Comparison of ENCODE assay signal across 12 cellular contexts in the genomic region with DNA sequence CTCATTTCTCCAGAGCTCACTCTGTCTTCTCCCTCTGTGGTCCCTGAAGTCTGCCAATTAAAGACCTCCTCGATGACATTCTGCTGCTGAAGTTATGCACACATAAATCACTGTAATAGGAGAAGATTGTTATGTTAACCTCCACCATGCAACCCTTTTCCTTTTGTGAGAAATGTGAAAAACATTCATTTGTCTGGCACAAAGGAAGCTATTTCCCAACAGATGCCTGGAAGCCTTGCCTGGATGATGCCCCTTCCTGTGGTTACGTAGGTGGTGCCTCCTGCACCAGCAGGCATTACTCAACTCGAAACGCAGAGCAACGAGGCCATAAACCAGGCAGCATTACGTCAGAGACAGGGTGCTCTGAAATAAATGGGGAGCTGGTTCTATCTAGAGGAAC.
DNase-seq lines count a peak whose midpoint lies in the region; ATAC-seq and TF ChIP-seq lines count a peak whose summit lies in the region.
"Had no signal": no experiment of that assay in that cellular context is flagged by ENCODE, and none has a peak within 500 bp of the region (broad histone marks: within the 10 kb centered on the region; RNA-seq: fewer than 3 reads in every experiment).

No MANE protein-coding gene starts in this region.

- H3K27ac ChIP-seq in GM23338 (ENCODE audit: low read depth) (no peak overlapping the region), smooth muscle cell (ENCODE audit: low read depth) (peak overlapping the region; percentile 78)

- H3K4me2 ChIP-seq in GM23338 (no peak overlapping the region), smooth muscle cell (peak overlapping the region; percentile 6)
- H3K4me2 ChIP-seq: SK-N-SH had no signal

- H3K79me2 ChIP-seq in GM23338 (replicated peaks; ENCODE audit: insufficient read depth), result no peaks in the 10 kb centered on the region
- no peaks in the 10 kb centered on the region for H3K79me2 ChIP-seq in smooth muscle cell (ENCODE audit: low read depth)

- peak overlapping the region; percentile 80; the same call in 1 of the 2 replicates for H2AFZ ChIP-seq in GM23338
- no peak overlapping the region for H2AFZ ChIP-seq in smooth muscle cell (ENCODE audit: low read depth)

- no peak overlapping the region for H3K4me3 Mint-ChIP-seq in GM23338
- H3K4me3 Mint-ChIP-seq: activated B cell treated with CpG ODN at 0.5 μM for 24 hours; activated naive CD8-positive, alpha-beta T cell treated with anti-CD3 and anti-CD28 coated beads, Interleukin-2, amount 10 ng/mL, durations not matched to agents 7 days and 5 days; stimulated activated naive B cell treated with anti-CD40 and anti-IgM and Interleukin-4, amounts not matched to agents 10 μg/mL and 1 μg/mL and 100 μg/mL, for 72 hours had no signal

- H3K27me3 Mint-ChIP-seq in GM23338 (ENCODE audit: insufficient read depth, low read depth, poor library complexity), result no peaks in the 10 kb centered on the region
- H3K27me3 Mint-ChIP-seq: activated B cell treated with CpG ODN at 0.5 μM for 24 hours; activated naive CD8-positive, alpha-beta T cell treated with anti-CD3 and anti-CD28 coated beads, Interleukin-2, amount 10 ng/mL, durations not matched to agents 7 days and 5 days; stimulated activated naive B cell treated with anti-CD40 and anti-IgM and Interleukin-4, amounts not matched to agents 10 μg/mL and 1 μg/mL and 100 μg/mL, for 72 hours had no signal

- H3K9me2 ChIP-seq in GM23338 (ENCODE audit: insufficient read depth), result 0 out of 2 replicates have a peak, but pooled peaks cover 3% of the 10 kb centered on the region
- H3K9me2 ChIP-seq: SK-N-SH had no signal

- H3K27ac Mint-ChIP-seq in GM23338, result peak overlapping the region; percentile 58; the same call in 1 of the 2 replicates
- H3K27ac Mint-ChIP-seq: activated B cell treated with CpG ODN at 0.5 μM for 24 hours; activated naive CD8-positive, alpha-beta T cell treated with anti-CD3 and anti-CD28 coated beads, Interleukin-2, amount 10 ng/mL, durations not matched to agents 7 days and 5 days; stimulated activated naive B cell treated with anti-CD40 and anti-IgM and Interleukin-4, amounts not matched to agents 10 μg/mL and 1 μg/mL and 100 μg/mL, for 72 hours had no signal

- no peaks in the 10 kb centered on the region for H3K36me3 Mint-ChIP-seq in GM23338 (ENCODE audit: low read depth)
- H3K36me3 Mint-ChIP-seq: activated naive CD8-positive, alpha-beta T cell treated with anti-CD3 and anti-CD28 coated beads, Interleukin-2, amount 10 ng/mL, durations not matched to agents 7 days and 5 days; stimulated activated naive B cell treated with anti-CD40 and anti-IgM and Interleukin-4, amounts not matched to agents 10 μg/mL and 1 μg/mL and 100 μg/mL, for 72 hours had no signal

- no peaks in the 10 kb centered on the region for H3K9me3 ChIP-seq in smooth muscle cell (replicated peaks; ENCODE audit: low read depth)
- H3K9me3 ChIP-seq: SK-N-SH had no signal

- DNase-seq in GM23338 (ENCODE audit: low spot score) (no peak), SW480 (ENCODE audit: low spot score) (peak; percentile 51), kidney epithelial cell (ENCODE audit: low read depth) (peak; percentile 81), smooth muscle cell (lab: John Stamatoyannopoulos, UW; ENCODE audit: unreplicated experiment) (no peak), Right ventricle myocardium inferior (ENCODE audit: missing footprints) (no peak), NCI-H748 treated with DMSO at 0.1 percent for 48 hours (lab: John Stamatoyannopoulos, UW) (no peak), NCI-H748 (lab: John Stamatoyannopoulos, UW; ENCODE audit: unreplicated experiment) (no peak), T1000 (lab: John Stamatoyannopoulos, UW) (no peak)
- DNase-seq: activated B cell treated with CpG ODN at 0.5 μM for 24 hours; activated naive CD8-positive, alpha-beta T cell treated with anti-CD3 and anti-CD28 coated beads, Interleukin-2, amount 10 ng/mL, durations not matched to agents 7 days and 5 days; SK-N-SH; stimulated activated naive B cell treated with anti-CD40 and anti-IgM and Interleukin-4, amounts not matched to agents 10 μg/mL and 1 μg/mL and 100 μg/mL, for 72 hours had no signal

- peaks cover 9% of the 10 kb centered on the region; the same call in 1 of the 3 replicates for H3K4me1 Mint-ChIP-seq in GM23338
- H3K4me1 Mint-ChIP-seq: activated B cell treated with CpG ODN at 0.5 μM for 24 hours; activated naive CD8-positive, alpha-beta T cell treated with anti-CD3 and anti-CD28 coated beads, Interleukin-2, amount 10 ng/mL, durations not matched to agents 7 days and 5 days; stimulated activated naive B cell treated with anti-CD40 and anti-IgM and Interleukin-4, amounts not matched to agents 10 μg/mL and 1 μg/mL and 100 μg/mL, for 72 hours had no signal

- H3K9me3 Mint-ChIP-seq in GM23338, result no peaks in the 10 kb centered on the region; the same call in 2 of the 3 replicates

- H3K36me3 ChIP-seq in GM23338 (ENCODE audit: insufficient read depth), result no peaks in the 10 kb centered on the region
- no peaks in the 10 kb centered on the region for H3K36me3 ChIP-seq in kidney epithelial cell (ENCODE audit: control insufficient read depth, insufficient read depth, low read length)
- H3K36me3 ChIP-seq in smooth muscle cell (ENCODE audit: low read depth), result no peaks in the 10 kb centered on the region

- 0 out of 2 replicates have a peak, but pooled peaks cover 4% of the 10 kb centered on the region for H3K4me1 ChIP-seq in GM23338 (ENCODE audit: insufficient read depth)
- no peaks in the 10 kb centered on the region for H3K4me1 ChIP-seq in smooth muscle cell (ENCODE audit: low read depth)

- WGBS in smooth muscle cell (ENCODE audit: low lambda C conversion rate), result 34% methylated on average over 6 of the region's 6 CpGs

- H3K27me3 ChIP-seq in GM23338 (ENCODE audit: insufficient read depth), result no peaks in the 10 kb centered on the region
- no peaks in the 10 kb centered on the region for H3K27me3 ChIP-seq in kidney epithelial cell (ENCODE audit: control insufficient read depth, insufficient read depth, low read length)
- H3K27me3 ChIP-seq in smooth muscle cell (ENCODE audit: low read depth), result no peaks in the 10 kb centered on the region

- no peak for ATAC-seq in GM23338
- no peak for ATAC-seq in Right ventricle myocardium inferior
- ATAC-seq: stimulated activated naive B cell treated with anti-CD40 and anti-IgM and Interleukin-4, amounts not matched to agents 10 μg/mL and 1 μg/mL and 100 μg/mL, for 72 hours had no signal

- peak overlapping the region; percentile 32 for H3K9ac ChIP-seq in smooth muscle cell (ENCODE audit: low read depth)
- H3K9ac ChIP-seq: SK-N-SH had no signal

- H3K4me3 ChIP-seq in GM23338 (no peak overlapping the region), kidney epithelial cell (ENCODE audit: low read depth, low read length) (no peak overlapping the region), smooth muscle cell (no peak overlapping the region)

- intact Hi-C loops in Right ventricle myocardium inferior (cut with DNase I), result no loop called here

- TF ChIP-seq CTCF in GM23338 (conservative IDR thresholded peaks at IDR 0.05; ENCODE audit: low read depth in 2 of 2) (no peak), kidney epithelial cell (IDR thresholded peaks at IDR 0.05; ENCODE audit: insufficient read depth, low read length, poor library complexity, severe bottlenecking) (no peak), smooth muscle cell (IDR thresholded peaks at IDR 0.05; ENCODE audit: borderline replicate concordance, insufficient read depth, poor library complexity, severe bottlenecking) (no peak)

- H3F3A ChIP-seq in GM23338 (replicated peaks; ENCODE audit: low read depth) (no peaks in the 10 kb centered on the region), smooth muscle cell (ENCODE audit: low read depth) (no peaks in the 10 kb centered on the region)

- H4K20me1 ChIP-seq in GM23338 (replicated peaks; ENCODE audit: insufficient read depth) (no peaks in the 10 kb centered on the region), smooth muscle cell (ENCODE audit: low read depth) (no peaks in the 10 kb centered on the region)

TF ChIP-seq in GM23338, 12 proteins besides CTCF, POLR2A, EP300 and RAD21 (continues in another document):
- TF ChIP-seq NANOG (IDR thresholded peaks at IDR 0.05; ENCODE audit: borderline replicate concordance) (no peak), STAT1 (IDR thresholded peaks at IDR 0.05; ENCODE audit: unreplicated experiment) (no peak)
- TF ChIP-seq, protein P1, sequence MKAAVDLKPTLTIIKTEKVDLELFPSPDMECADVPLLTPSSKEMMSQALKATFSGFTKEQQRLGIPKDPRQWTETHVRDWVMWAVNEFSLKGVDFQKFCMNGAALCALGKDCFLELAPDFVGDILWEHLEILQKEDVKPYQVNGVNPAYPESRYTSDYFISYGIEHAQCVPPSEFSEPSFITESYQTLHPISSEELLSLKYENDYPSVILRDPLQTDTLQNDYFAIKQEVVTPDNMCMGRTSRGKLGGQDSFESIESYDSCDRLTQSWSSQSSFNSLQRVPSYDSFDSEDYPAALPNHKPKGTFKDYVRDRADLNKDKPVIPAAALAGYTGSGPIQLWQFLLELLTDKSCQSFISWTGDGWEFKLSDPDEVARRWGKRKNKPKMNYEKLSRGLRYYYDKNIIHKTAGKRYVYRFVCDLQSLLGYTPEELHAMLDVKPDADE (IDR thresholded peaks at IDR 0.05), result no peak

Comparison
In these comparisons a context has a peak if more than half of its experiments do, and no peak if none do; other contexts are left out.
1. DNase-seq: peak in SW480 (single experiment) and kidney epithelial cell (single experiment); none in GM23338 (single experiment), smooth muscle cell (single experiment), Right ventricle myocardium inferior (single experiment), NCI-H748 treated with DMSO at 0.1 percent for 48 hours (single experiment), NCI-H748 (single experiment) and T1000 (single experiment).